7 cellular contexts compared by ENCODE assay signal in the genomic region with DNA sequence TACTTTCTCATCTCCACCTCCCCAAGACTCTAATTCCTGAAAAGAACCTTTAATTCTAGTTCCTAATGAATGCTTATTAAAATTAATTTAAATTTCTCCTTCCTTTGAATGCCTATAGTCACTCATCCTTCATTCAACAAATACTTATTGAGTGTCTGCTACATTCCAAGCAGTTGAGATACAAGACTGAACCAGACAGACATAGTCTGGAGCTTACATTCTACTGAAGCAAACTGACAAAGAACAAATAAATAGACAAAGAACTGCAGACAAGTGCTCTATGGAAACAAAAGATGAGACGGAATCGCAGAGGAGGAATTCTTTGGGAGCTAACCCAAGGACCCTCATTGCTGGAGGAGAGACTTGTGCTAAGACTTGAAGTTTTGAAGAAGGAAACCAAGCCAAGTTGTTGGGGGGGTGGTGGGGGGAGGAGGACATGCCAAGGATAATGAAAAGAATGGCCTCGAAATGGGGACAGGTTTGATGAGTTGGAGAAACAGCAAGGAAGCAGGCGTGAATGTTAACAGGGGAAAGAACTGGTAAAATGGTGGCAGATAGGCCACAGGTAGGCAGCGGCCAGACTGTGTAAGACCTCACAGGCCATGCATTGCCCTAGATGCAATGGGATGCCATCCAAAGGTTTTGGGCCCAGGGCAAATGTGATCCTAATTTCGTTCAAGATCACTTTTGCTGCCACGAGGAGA. TPM values are rescaled to one million over a fixed set of nuclear protein-coding genes. Genes with fewer than 3 reads are reported as not detected.
A peak's percentile ranks its signal among the peaks of the same experiment; 100 is the strongest.
DNase-seq lines count a peak whose midpoint lies in the region; TF ChIP-seq lines count a peak whose summit lies in the region.

No MANE protein-coding gene starts in this region.

- no peak for TF ChIP-seq CTCF in fibroblast of pulmonary artery (IDR thresholded peaks at IDR 0.05; ENCODE audit: low read length, missing control alignments)
- no peak for TF ChIP-seq CTCF in progenitor cell of endocrine pancreas (IDR thresholded peaks at IDR 0.05; ENCODE audit: unreplicated experiment)

- peak in 1 of 2 experiments; percentile 47 for DNase-seq in HAP-1 (ENCODE audit: low spot score in 2 of 2)
- DNase-seq in SW480 (ENCODE audit: low spot score): peak; percentile 17
- DNase-seq in fibroblast of pulmonary artery (ENCODE audit: low read depth): no peak
- DNase-seq in progenitor cell of endocrine pancreas (ENCODE audit: low spot score, unreplicated experiment): no peak
- no peak for DNase-seq in hippocampal formation (lab: John Stamatoyannopoulos, UW)
- no peak for DNase-seq in AML-193 (lab: John Stamatoyannopoulos, UW)
- no peak for DNase-seq in ecto neural progenitor cell (ENCODE audit: low spot score)

- H3K4me3 ChIP-seq in HAP-1 (peak overlapping the region; percentile 84), fibroblast of pulmonary artery (replicated peaks; ENCODE audit: low read depth, low read length) (peak overlapping the region; percentile 87)

- peak overlapping the region; percentile 92 for H3K4me3 Mint-ChIP-seq in progenitor cell of endocrine pancreas (ENCODE audit: low read depth)

- H3K4me1 ChIP-seq in HAP-1: peaks cover 15% of the 10 kb centered on the region

- H3K36me3 ChIP-seq in HAP-1 (replicated peaks): peaks cover 42% of the 10 kb centered on the region

- H3K27ac Mint-ChIP-seq in progenitor cell of endocrine pancreas: peak overlapping the region; percentile 99

- no peaks in the 10 kb centered on the region for H3K27me3 ChIP-seq in HAP-1 (ENCODE audit: low read depth)

- H3K4me1 Mint-ChIP-seq in progenitor cell of endocrine pancreas (ENCODE audit: low read depth): peaks cover 25% of the 10 kb centered on the region

- H3K9me3 Mint-ChIP-seq in progenitor cell of endocrine pancreas (ENCODE audit: low read depth): no peaks in the 10 kb centered on the region

- no peaks in the 10 kb centered on the region for H3K27me3 Mint-ChIP-seq in progenitor cell of endocrine pancreas

- H3K9me3 ChIP-seq in HAP-1: no peaks in the 10 kb centered on the region; the same call in 1 of the 2 replicates

- in situ Hi-C loops in HAP-1 (cut with MboI; ENCODE audit: low sequenced_read_pairs): no loop called here

- H3K36me3 Mint-ChIP-seq in progenitor cell of endocrine pancreas (ENCODE audit: insufficient read depth): peaks cover 11% of the 10 kb centered on the region

RNA-seq across cellular contexts. Expression of a gene that starts 9.7 kb away (rescaled TPM):
- total RNA-seq in progenitor cell of endocrine pancreas: 52.9 and 61.9 TPM in 2 replicates

RNA-seq across cellular contexts. Expression of a gene that starts 25.8 kb away (rescaled TPM):
- total RNA-seq in progenitor cell of endocrine pancreas: 795 and 802 TPM in 2 replicates
